24 cellular contexts compared by ENCODE assay signal in the genomic region with DNA sequence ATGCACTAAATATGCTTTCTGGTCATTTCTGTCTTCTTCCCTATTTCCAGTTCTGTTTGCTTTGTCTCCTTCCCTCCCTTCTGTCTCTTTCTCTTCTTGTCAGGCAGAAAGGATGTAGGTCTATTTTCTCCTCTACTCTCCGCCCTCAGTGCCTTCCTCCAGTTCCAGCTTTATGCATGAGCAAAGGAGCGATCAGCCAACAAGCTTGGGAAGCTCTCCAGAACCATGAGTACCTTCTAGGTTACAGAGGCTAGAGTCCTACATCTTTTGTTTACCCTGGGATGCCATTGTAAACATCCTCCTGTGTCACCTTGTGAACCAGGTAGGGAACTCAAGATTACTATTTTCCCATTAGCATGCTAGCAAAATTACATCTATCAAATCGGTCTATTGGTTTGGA. TPM values are rescaled to one million over a fixed set of nuclear protein-coding genes. Genes with fewer than 3 reads are reported as not detected.
A peak's percentile ranks its signal among the peaks of the same experiment; 100 is the strongest.
DNase-seq lines count a peak whose midpoint lies in the region; ATAC-seq and TF ChIP-seq lines count a peak whose summit lies in the region.
"Had no signal": no experiment of that assay in that cellular context is flagged by ENCODE, and none has a peak within 500 bp of the region (broad histone marks: within the 10 kb centered on the region; RNA-seq: fewer than 3 reads in every experiment).

No MANE protein-coding gene starts in this region.

- H3K4me1 ChIP-seq in transverse colon = peaks cover 0 to 4% (median 2%) of the 10 kb centered on the region in 4 donors
- H3K4me1 ChIP-seq: BE2C, SJCRH30 had no signal

- H3K27me3 ChIP-seq in transverse colon = no peaks in the 10 kb centered on the region
- H3K27me3 ChIP-seq: BE2C, MG63 had no signal

- no peaks in the 10 kb centered on the region for H3K36me3 ChIP-seq in transverse colon
- H3K36me3 ChIP-seq: BE2C, MG63, SJCRH30 had no signal

- in situ Hi-C loops in transverse colon (cut with MboI; ENCODE audit: low pct_ligation_motif_present in 1 of 4, low pct_unique_long_range_greater_than_20kb in 1 of 4, low sequenced_read_pairs in 3 of 4) = loop anchor here in 3 of 4 donors (10.0 kb wide), 2 partner anchors 180 to 290 kb away; no protein-coding TSS in a partner anchor

- no peak overlapping the region for H3K4me3 ChIP-seq in transverse colon
- H3K4me3 ChIP-seq: K562, MG63, SJCRH30 had no signal

- no peak for TF ChIP-seq POLR2A in transverse colon (IDR thresholded peaks at IDR 0.05)

- ATAC-seq in GM18909 (IDR thresholded peaks at IDR 0.05; ENCODE audit: poor library complexity, unreplicated experiment) = no peak
- ATAC-seq: K562, PC-3, T-cell had no signal

- H3K27ac ChIP-seq in transverse colon = no peak overlapping the region
- H3K27ac ChIP-seq: SJCRH30 had no signal

- TF ChIP-seq EP300 in transverse colon (IDR thresholded peaks at IDR 0.05; ENCODE audit: low read depth) = no peak

- intact Hi-C loops in transverse colon (cut with DNase I; ENCODE audit: low total_unique reads) = no loop called here

- DNase-seq in NCI-H1417 (lab: John Stamatoyannopoulos, UW) = peak; percentile 9 to 63 (median 52)
- no peak for DNase-seq in NCI-H1417 treated with DMSO at 0.1 percent for 48 hours (lab: John Stamatoyannopoulos, UW)
- DNase-seq in NCI-H1105 treated with DMSO at 0.1 percent for 48 hours (lab: John Stamatoyannopoulos, UW) = peak; percentile 72
- DNase-seq in NCI-H69 (lab: John Stamatoyannopoulos, UW) = peak; percentile 49
- peak; percentile 12 for DNase-seq in islet precursor cell
- no peak for DNase-seq in activated naive CD4-positive, alpha-beta T cell treated with Interleukin-2 at 50 U/mL for 16 hours
- DNase-seq in transverse colon = no peak
- DNase-seq: 8988T; ACHN; BE2C; CD8-positive, alpha-beta memory T cell; DMS 273 treated with DMSO at 0.1 percent for 48 hours; DND-41; MG63; NCI-H1930; NCI-H226; NCI-H510A; PC-3; SJCRH30; T-cell had no signal

- 55 to 82% methylated on average over 3 of the region's 3 CpGs for WGBS in transverse colon (ENCODE audit: low coverage in 1 of 2), 2 donors

- no peaks in the 10 kb centered on the region for H3K9me3 ChIP-seq in transverse colon
- H3K9me3 ChIP-seq: BE2C, MG63, SJCRH30 had no signal

- TF ChIP-seq CTCF in transverse colon (IDR thresholded peaks at IDR 0.05) = no peak

RNA-seq across cellular contexts. Expression of a gene that starts 7.9 kb away (rescaled TPM):
- 10 to 100 TPM; 42.6 to 74.0 (median 56.1) TPM for total RNA-seq in transverse colon
- total RNA-seq: HT1080, K562, LHCN-M2, PC-3, SJCRH30 had no signal

Comparison
In these comparisons a context has a peak if more than half of its experiments do, and no peak if none do; other contexts are left out.
1. DNase-seq: peak in NCI-H1417 (3 of 3), NCI-H1105 treated with DMSO at 0.1 percent for 48 hours (single experiment), NCI-H69 (single experiment) and islet precursor cell (single experiment); none in NCI-H1417 treated with DMSO at 0.1 percent for 48 hours (single experiment), activated naive CD4-positive, alpha-beta T cell treated with Interleukin-2 at 50 U/mL for 16 hours (single experiment) and transverse colon (single experiment).